In the genomic region with DNA sequence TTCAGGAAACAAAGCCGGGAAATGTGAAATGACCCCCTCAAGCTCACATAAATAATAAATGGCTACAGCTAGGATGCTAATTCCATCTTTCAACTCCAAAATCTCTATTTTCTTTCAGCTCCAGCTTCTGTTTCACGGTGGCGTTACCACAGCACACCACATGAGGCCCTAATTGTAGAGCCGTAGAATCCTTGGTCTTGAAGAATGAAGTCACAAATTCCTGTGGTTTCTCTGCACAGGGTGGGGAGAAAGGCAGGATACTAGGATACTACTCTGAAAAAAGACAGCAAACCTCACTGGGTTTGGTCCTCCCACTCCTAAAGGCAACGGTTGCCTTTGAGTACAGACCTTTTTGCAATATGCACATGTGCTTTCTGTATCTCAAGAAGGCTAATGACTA, we compare ENCODE assay signal across 15 cellular contexts. TPM values are rescaled to one million over a fixed set of nuclear protein-coding genes. Genes with fewer than 3 reads are reported as not detected.
DNase-seq lines count a peak whose midpoint lies in the region; ATAC-seq, FAIRE-seq and TF ChIP-seq lines count a peak whose summit lies in the region.
"Had no signal": no experiment of that assay in that cellular context is flagged by ENCODE, and none has a peak within 500 bp of the region (broad histone marks: within the 10 kb centered on the region; RNA-seq: fewer than 3 reads in every experiment).

No MANE protein-coding gene starts in this region.

- H3K4me3 Mint-ChIP-seq in type B pancreatic cell: no peak overlapping the region
- H3K4me3 Mint-ChIP-seq: stimulated activated naive B cell treated with anti-CD40 and anti-IgM and Interleukin-4, amounts not matched to agents 10 μg/mL and 1 μg/mL and 100 μg/mL, for 72 hours had no signal

- H3K9me3 ChIP-seq in colonic mucosa (no peaks in the 10 kb centered on the region), small intestine (ENCODE audit: control insufficient read depth, low read depth) (no peaks in the 10 kb centered on the region)

- H3K27ac Mint-ChIP-seq in type B pancreatic cell: no peak overlapping the region
- no peak overlapping the region for H3K27ac Mint-ChIP-seq in activated naive CD4-positive, alpha-beta T cell treated with anti-CD3 and anti-CD28 coated beads, Interleukin-2, amount 50 U/mL, for 72 hours
- H3K27ac Mint-ChIP-seq: stimulated activated naive B cell treated with anti-CD40 and anti-IgM and Interleukin-4, amounts not matched to agents 10 μg/mL and 1 μg/mL and 100 μg/mL, for 72 hours had no signal

- H3K27me3 ChIP-seq in ACC112 (ENCODE audit: insufficient read depth, low read length) (no peaks in the 10 kb centered on the region), colonic mucosa (no peaks in the 10 kb centered on the region), small intestine (ENCODE audit: control insufficient read depth in 2 of 2, insufficient read depth in 2 of 2, low read length in 2 of 2) (no peaks in the 10 kb centered on the region)

- DNase-seq in HK-2 (ENCODE audit: unreplicated experiment) (peak; percentile 38), amniotic epithelial cell (ENCODE audit: low read depth) (peak; percentile 99), inferior parietal cortex (ENCODE audit: extremely low spot score) (peak; percentile 5), type B pancreatic cell (ENCODE audit: extremely low spot score, unreplicated experiment) (no peak), colonic mucosa (no peak), small intestine (no peak)
- DNase-seq in activated naive CD4-positive, alpha-beta T cell treated with anti-CD3 and anti-CD28 coated beads, Interleukin-2, amount 50 U/mL, for 72 hours (ENCODE audit: low spot score in 2 of 2): no peak
- DNase-seq: effector memory CD4-positive, alpha-beta T cell; NCI-H2227 treated with DMSO at 0.1 percent for 48 hours; stimulated activated naive B cell treated with anti-CD40 and anti-IgM and Interleukin-4, amounts not matched to agents 10 μg/mL and 1 μg/mL and 100 μg/mL, for 72 hours had no signal

- ATAC-seq in activated naive CD4-positive, alpha-beta T cell treated with anti-CD3 and anti-CD28 coated beads, Interleukin-2, amount 50 U/mL, for 72 hours: no peak
- ATAC-seq: stimulated activated naive B cell treated with anti-CD40 and anti-IgM and Interleukin-4, amounts not matched to agents 10 μg/mL and 1 μg/mL and 100 μg/mL, for 72 hours had no signal

- H3K9ac ChIP-seq in colonic mucosa (ENCODE audit: low read depth in 2 of 2, low read length in 2 of 2): no peak overlapping the region

- H3K4me3 ChIP-seq in ACC112 (ENCODE audit: low read depth, low read length) (no peak overlapping the region), colonic mucosa (no peak overlapping the region), small intestine (ENCODE audit: low read depth in 1 of 2, low read length in 2 of 2) (no peak overlapping the region)
- H3K4me3 ChIP-seq: lung, skin epidermis had no signal

- no peaks in the 10 kb centered on the region for H3K9me3 Mint-ChIP-seq in type B pancreatic cell
- H3K9me3 Mint-ChIP-seq in activated naive CD4-positive, alpha-beta T cell treated with anti-CD3 and anti-CD28 coated beads, Interleukin-2, amount 50 U/mL, for 72 hours: no peaks in the 10 kb centered on the region
- H3K9me3 Mint-ChIP-seq: stimulated activated naive B cell treated with anti-CD40 and anti-IgM and Interleukin-4, amounts not matched to agents 10 μg/mL and 1 μg/mL and 100 μg/mL, for 72 hours had no signal

- no peak for FAIRE-seq in small intestine (lab: Jason Lieb, UNC)
- FAIRE-seq: GM18507, TTC549 had no signal

- peaks cover 8% of the 10 kb centered on the region for H3K36me3 Mint-ChIP-seq in type B pancreatic cell
- H3K36me3 Mint-ChIP-seq in activated naive CD4-positive, alpha-beta T cell treated with anti-CD3 and anti-CD28 coated beads, Interleukin-2, amount 50 U/mL, for 72 hours: no peaks in the 10 kb centered on the region
- H3K36me3 Mint-ChIP-seq: stimulated activated naive B cell treated with anti-CD40 and anti-IgM and Interleukin-4, amounts not matched to agents 10 μg/mL and 1 μg/mL and 100 μg/mL, for 72 hours had no signal

- no peak overlapping the region for H2AFZ ChIP-seq in ACC112 (ENCODE audit: low read length, unreplicated experiment)

- intact Hi-C loops in colonic mucosa (cut with DNase I): no loop called here

- H3K79me2 ChIP-seq in ACC112 (ENCODE audit: control insufficient read depth, insufficient read depth, low read length, unreplicated experiment): no peaks in the 10 kb centered on the region

- TF ChIP-seq CTCF in type B pancreatic cell (conservative IDR thresholded peaks at IDR 0.05) (no peak), colonic mucosa (IDR thresholded peaks at IDR 0.05) (no peak)

- H3K27ac ChIP-seq in ACC112 (ENCODE audit: low read depth, low read length): peak overlapping the region; percentile 49
- H3K27ac ChIP-seq in colonic mucosa: no peak overlapping the region
- no peak overlapping the region for H3K27ac ChIP-seq in small intestine (ENCODE audit: low read depth in 1 of 2, low read length in 1 of 2)

- no peaks in the 10 kb centered on the region for H3K27me3 Mint-ChIP-seq in type B pancreatic cell

- peaks cover 4% of the 10 kb centered on the region for H3K4me1 Mint-ChIP-seq in type B pancreatic cell (ENCODE audit: unreplicated experiment)
- H3K4me1 Mint-ChIP-seq: stimulated activated naive B cell treated with anti-CD40 and anti-IgM and Interleukin-4, amounts not matched to agents 10 μg/mL and 1 μg/mL and 100 μg/mL, for 72 hours had no signal

- H3K4me1 ChIP-seq in ACC112 (ENCODE audit: control insufficient read depth, insufficient read depth, low read length, unreplicated experiment) (peaks cover 16% of the 10 kb centered on the region), colonic mucosa (no peaks in the 10 kb centered on the region), small intestine (ENCODE audit: control insufficient read depth in 2 of 2, insufficient read depth in 1 of 2, low read depth in 1 of 2, low read length in 1 of 2) (no peaks in the 10 kb centered on the region)

- 73 to 93% (median 78%) methylated on average over 5 of the region's 5 CpGs for WGBS in small intestine, 3 donors

- H3K36me3 ChIP-seq in ACC112 (ENCODE audit: insufficient read depth, low read length) (no peaks in the 10 kb centered on the region), colonic mucosa (no peaks in the 10 kb centered on the region), small intestine (ENCODE audit: control insufficient read depth in 2 of 2, insufficient read depth in 2 of 2, low read length in 2 of 2) (peaks cover 0 to 16% of the 10 kb centered on the region in 2 donors)

RNA-seq across cellular contexts. Expression of a gene that starts 13.9 kb away (rescaled TPM):
- total RNA-seq in type B pancreatic cell (ENCODE audit: low replicate concordance) (102 and 110 TPM in 2 replicates), colonic mucosa (10 to 100 TPM; 61.8 to 85.5 TPM)
- 100 to 1,000 TPM; 108 to 115 TPM for total RNA-seq in activated naive CD4-positive, alpha-beta T cell treated with anti-CD3 and anti-CD28 coated beads, Interleukin-2, amount 50 U/mL, for 72 hours
- polyA plus RNA-seq in small intestine: 100 to 1,000 TPM in 1 of 3 donors, 10 to 100 TPM in 2; 54.8 to 123 (median 66.5) TPM

RNA-seq across cellular contexts. Expression of a gene that starts 56.8 kb away (rescaled TPM):
- 2.1 and 3.3 TPM in 2 replicates for total RNA-seq in type B pancreatic cell (ENCODE audit: low replicate concordance)
- under 1 TPM in 1 of 2 donors, not detected in 1; 0.58 TPM for total RNA-seq in colonic mucosa
- under 1 TPM in 1 of 2 donors, not detected in 1; 0.37 TPM for total RNA-seq in activated naive CD4-positive, alpha-beta T cell treated with anti-CD3 and anti-CD28 coated beads, Interleukin-2, amount 50 U/mL, for 72 hours
- polyA plus RNA-seq in small intestine: 1 to 10 TPM in 2 of 3 donors, under 1 TPM in 1; 0.45 to 1.9 (median 1.9) TPM

Comparison
In these comparisons a context has a peak if more than half of its experiments do, and no peak if none do; other contexts are left out.
1. DNase-seq: peak in HK-2 (single experiment), amniotic epithelial cell (single experiment) and inferior parietal cortex (single experiment); none in type B pancreatic cell (single experiment), colonic mucosa (single experiment), activated naive CD4-positive, alpha-beta T cell treated with anti-CD3 and anti-CD28 coated beads, Interleukin-2, amount 50 U/mL, for 72 hours (0 of 2) and small intestine (single experiment).